1 cellular context compared by ENCODE assay signal in the genomic region with DNA sequence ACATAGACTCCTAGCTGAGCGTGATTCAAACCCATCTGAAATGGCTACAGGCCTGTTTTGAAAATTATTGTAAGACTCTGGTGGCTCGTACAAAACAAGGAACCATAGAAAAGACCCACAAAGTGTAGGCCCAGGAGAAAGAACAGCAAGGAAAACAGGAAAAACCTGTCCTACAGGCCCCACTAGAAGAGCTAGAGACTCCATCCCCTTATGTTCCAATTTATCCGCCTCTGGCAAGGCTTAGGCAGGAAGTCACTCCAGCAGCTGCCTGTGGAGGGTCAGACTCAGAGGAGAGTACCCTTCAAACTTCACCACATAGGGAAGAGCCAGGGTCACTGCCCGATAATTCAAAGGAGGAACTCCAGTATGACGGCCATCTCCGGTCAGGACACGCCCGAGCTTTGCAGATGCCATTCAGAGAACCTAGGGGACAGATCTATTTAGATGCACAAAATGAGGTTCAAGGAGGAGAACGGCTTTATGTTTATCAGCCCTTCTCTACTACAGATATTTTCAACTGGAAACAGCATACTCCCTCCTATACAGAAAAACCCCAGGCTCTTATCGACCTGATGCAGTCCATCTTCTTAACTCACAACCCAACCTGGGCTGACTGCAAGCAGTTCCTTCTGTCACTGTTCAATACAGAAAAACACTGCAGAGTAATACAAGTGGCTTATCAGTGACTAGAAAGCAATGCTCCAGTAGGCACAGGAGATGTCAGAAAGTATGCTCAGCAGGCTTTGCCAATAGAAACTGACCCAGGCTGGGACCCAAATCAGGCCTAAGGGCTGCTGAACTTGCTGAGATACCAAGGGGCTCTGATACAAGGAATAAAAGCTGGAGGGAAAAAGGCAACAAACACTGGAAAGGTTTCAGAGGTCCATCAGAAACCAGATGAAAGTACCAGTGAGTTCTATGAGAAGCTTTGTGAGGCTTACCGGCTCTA.
TF ChIP-seq lines count a peak whose summit lies in the region.

No MANE protein-coding gene starts in this region.

TF ChIP-seq in K562, 482 proteins besides CTCF, POLR2A, EP300 and RAD21 (continued from another document):
- TF ChIP-seq, protein P1, sequence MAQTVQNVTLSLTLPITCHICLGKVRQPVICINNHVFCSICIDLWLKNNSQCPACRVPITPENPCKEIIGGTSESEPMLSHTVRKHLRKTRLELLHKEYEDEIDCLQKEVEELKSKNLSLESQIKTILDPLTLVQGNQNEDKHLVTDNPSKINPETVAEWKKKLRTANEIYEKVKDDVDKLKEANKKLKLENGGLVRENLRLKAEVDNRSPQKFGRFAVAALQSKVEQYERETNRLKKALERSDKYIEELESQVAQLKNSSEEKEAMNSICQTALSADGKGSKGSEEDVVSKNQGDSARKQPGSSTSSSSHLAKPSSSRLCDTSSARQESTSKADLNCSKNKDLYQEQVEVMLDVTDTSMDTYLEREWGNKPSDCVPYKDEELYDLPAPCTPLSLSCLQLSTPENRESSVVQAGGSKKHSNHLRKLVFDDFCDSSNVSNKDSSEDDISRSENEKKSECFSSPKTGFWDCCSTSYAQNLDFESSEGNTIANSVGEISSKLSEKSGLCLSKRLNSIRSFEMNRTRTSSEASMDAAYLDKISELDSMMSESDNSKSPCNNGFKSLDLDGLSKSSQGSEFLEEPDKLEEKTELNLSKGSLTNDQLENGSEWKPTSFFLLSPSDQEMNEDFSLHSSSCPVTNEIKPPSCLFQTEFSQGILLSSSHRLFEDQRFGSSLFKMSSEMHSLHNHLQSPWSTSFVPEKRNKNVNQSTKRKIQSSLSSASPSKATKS (CRISPR knock-in tag; IDR thresholded peaks at IDR 0.05): no peak
- TF ChIP-seq THRAP3 (IDR thresholded peaks at IDR 0.05; ENCODE audit: borderline replicate concordance) (no peak), NCOR1 (IDR thresholded peaks at IDR 0.05) (peak; percentile 92), SETDB1 (IDR thresholded peaks at IDR 0.05; ENCODE audit: low read length) (no peak), ZNF24 (IDR thresholded peaks at IDR 0.05) (no peak), KDM2B (CRISPR knock-in tag; IDR thresholded peaks at IDR 0.05) (no peak), BCL6 (CRISPR knock-in tag; IDR thresholded peaks at IDR 0.05) (no peak), HDAC8 (tag; IDR thresholded peaks at IDR 0.05) (no peak), NFRKB (IDR thresholded peaks at IDR 0.05; ENCODE audit: low read depth) (peak; percentile 56; the same call in 1 of the 2 replicates), CREB1 (IDR thresholded peaks at IDR 0.05) (peak; percentile 35; the same call in 1 of the 2 replicates), CREB1 (CRISPR knock-in tag; IDR thresholded peaks at IDR 0.05) (no peak), TRIM24 (IDR thresholded peaks at IDR 0.05) (peak; percentile 73 to 80), HMGN3 (IDR thresholded peaks at IDR 0.05; ENCODE audit: borderline replicate concordance, extremely low read depth, insufficient read length, low read depth, low read length) (no peak), NFIC (IDR thresholded peaks at IDR 0.05) (peak; percentile 83), FOXA3 (CRISPR knock-in tag; conservative IDR thresholded peaks at IDR 0.05 in 1 of 2, IDR thresholded peaks at IDR 0.05 in 1 of 2) (no peak), ARNT (IDR thresholded peaks at IDR 0.05) (peak in 1 of 2 experiments; percentile 72; a peak in 2 of 4 replicates), BHLHE40 (IDR thresholded peaks at IDR 0.05; ENCODE audit: low read length) (peak; percentile 31; the same call in 1 of the 2 replicates), NR2C2 (CRISPR knock-in tag; IDR thresholded peaks at IDR 0.05) (no peak), NR2C2 (tag; IDR thresholded peaks at IDR 0.05) (no peak), CBFA2T3 (IDR thresholded peaks at IDR 0.05) (peak; percentile 96), PHF21A (IDR thresholded peaks at IDR 0.05; ENCODE audit: borderline replicate concordance, low read depth) (no peak), RUNX1 (IDR thresholded peaks at IDR 0.05; ENCODE audit: low read depth) (peak; percentile 76; the same call in 1 of the 2 replicates), NRF1 (conservative IDR thresholded peaks at IDR 0.05 in 1 of 2, IDR thresholded peaks at IDR 0.05 in 1 of 2) (no peak; a peak in 1 of 4 replicates), ZNF668 (CRISPR knock-in tag; IDR thresholded peaks at IDR 0.05) (no peak), U2AF1 (optimal IDR thresholded peaks at IDR 0.05; ENCODE audit: low read depth, low read length) (no peak), HNRNPLL (IDR thresholded peaks at IDR 0.05; ENCODE audit: low read depth, low read length, poor library complexity, severe bottlenecking) (no peak), KAT2B (IDR thresholded peaks at IDR 0.05; ENCODE audit: low read depth, low read length) (no peak), CEBPB (tag; IDR thresholded peaks at IDR 0.05) (no peak)
- TF ChIP-seq, protein P2, sequence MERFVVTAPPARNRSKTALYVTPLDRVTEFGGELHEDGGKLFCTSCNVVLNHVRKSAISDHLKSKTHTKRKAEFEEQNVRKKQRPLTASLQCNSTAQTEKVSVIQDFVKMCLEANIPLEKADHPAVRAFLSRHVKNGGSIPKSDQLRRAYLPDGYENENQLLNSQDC (CRISPR knock-in tag; IDR thresholded peaks at IDR 0.05): no peak
- TF ChIP-seq, protein P3, sequence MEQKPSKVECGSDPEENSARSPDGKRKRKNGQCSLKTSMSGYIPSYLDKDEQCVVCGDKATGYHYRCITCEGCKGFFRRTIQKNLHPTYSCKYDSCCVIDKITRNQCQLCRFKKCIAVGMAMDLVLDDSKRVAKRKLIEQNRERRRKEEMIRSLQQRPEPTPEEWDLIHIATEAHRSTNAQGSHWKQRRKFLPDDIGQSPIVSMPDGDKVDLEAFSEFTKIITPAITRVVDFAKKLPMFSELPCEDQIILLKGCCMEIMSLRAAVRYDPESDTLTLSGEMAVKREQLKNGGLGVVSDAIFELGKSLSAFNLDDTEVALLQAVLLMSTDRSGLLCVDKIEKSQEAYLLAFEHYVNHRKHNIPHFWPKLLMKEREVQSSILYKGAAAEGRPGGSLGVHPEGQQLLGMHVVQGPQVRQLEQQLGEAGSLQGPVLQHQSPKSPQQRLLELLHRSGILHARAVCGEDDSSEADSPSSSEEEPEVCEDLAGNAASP (IDR thresholded peaks at IDR 0.05): no peak
- TF ChIP-seq, protein P4, sequence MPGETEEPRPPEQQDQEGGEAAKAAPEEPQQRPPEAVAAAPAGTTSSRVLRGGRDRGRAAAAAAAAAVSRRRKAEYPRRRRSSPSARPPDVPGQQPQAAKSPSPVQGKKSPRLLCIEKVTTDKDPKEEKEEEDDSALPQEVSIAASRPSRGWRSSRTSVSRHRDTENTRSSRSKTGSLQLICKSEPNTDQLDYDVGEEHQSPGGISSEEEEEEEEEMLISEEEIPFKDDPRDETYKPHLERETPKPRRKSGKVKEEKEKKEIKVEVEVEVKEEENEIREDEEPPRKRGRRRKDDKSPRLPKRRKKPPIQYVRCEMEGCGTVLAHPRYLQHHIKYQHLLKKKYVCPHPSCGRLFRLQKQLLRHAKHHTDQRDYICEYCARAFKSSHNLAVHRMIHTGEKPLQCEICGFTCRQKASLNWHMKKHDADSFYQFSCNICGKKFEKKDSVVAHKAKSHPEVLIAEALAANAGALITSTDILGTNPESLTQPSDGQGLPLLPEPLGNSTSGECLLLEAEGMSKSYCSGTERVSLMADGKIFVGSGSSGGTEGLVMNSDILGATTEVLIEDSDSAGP (CRISPR knock-in tag; IDR thresholded peaks at IDR 0.05): no peak
- TF ChIP-seq, protein P5, sequence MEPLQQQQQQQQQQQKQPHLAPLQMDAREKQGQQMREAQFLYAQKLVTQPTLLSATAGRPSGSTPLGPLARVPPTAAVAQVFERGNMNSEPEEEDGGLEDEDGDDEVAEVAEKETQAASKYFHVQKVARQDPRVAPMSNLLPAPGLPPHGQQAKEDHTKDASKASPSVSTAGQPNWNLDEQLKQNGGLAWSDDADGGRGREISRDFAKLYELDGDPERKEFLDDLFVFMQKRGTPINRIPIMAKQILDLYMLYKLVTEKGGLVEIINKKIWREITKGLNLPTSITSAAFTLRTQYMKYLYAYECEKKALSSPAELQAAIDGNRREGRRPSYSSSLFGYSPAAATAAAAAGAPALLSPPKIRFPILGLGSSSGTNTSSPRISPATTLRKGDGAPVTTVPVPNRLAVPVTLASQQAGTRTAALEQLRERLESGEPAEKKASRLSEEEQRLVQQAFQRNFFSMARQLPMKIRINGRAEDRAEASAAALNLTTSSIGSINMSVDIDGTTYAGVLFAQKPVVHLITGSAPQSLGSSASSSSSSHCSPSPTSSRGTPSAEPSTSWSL (CRISPR knock-in tag; IDR thresholded peaks at IDR 0.05; ENCODE audit: borderline replicate concordance): no peak
- TF ChIP-seq, protein P6, sequence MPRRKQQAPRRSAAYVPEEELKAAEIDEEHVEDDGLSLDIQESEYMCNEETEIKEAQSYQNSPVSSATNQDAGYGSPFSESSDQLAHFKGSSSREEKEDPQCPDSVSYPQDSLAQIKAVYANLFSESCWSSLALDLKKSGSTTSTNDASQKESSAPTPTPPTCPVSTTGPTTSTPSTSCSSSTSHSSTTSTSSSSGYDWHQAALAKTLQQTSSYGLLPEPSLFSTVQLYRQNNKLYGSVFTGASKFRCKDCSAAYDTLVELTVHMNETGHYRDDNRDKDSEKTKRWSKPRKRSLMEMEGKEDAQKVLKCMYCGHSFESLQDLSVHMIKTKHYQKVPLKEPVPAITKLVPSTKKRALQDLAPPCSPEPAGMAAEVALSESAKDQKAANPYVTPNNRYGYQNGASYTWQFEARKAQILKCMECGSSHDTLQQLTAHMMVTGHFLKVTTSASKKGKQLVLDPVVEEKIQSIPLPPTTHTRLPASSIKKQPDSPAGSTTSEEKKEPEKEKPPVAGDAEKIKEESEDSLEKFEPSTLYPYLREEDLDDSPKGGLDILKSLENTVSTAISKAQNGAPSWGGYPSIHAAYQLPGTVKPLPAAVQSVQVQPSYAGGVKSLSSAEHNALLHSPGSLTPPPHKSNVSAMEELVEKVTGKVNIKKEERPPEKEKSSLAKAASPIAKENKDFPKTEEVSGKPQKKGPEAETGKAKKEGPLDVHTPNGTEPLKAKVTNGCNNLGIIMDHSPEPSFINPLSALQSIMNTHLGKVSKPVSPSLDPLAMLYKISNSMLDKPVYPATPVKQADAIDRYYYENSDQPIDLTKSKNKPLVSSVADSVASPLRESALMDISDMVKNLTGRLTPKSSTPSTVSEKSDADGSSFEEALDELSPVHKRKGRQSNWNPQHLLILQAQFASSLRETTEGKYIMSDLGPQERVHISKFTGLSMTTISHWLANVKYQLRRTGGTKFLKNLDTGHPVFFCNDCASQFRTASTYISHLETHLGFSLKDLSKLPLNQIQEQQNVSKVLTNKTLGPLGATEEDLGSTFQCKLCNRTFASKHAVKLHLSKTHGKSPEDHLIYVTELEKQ (CRISPR knock-in tag; IDR thresholded peaks at IDR 0.05): no peak
- TF ChIP-seq, protein P7, sequence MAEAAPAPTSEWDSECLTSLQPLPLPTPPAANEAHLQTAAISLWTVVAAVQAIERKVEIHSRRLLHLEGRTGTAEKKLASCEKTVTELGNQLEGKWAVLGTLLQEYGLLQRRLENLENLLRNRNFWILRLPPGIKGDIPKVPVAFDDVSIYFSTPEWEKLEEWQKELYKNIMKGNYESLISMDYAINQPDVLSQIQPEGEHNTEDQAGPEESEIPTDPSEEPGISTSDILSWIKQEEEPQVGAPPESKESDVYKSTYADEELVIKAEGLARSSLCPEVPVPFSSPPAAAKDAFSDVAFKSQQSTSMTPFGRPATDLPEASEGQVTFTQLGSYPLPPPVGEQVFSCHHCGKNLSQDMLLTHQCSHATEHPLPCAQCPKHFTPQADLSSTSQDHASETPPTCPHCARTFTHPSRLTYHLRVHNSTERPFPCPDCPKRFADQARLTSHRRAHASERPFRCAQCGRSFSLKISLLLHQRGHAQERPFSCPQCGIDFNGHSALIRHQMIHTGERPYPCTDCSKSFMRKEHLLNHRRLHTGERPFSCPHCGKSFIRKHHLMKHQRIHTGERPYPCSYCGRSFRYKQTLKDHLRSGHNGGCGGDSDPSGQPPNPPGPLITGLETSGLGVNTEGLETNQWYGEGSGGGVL (CRISPR knock-in tag; IDR thresholded peaks at IDR 0.05): no peak
- TF ChIP-seq, protein P8, sequence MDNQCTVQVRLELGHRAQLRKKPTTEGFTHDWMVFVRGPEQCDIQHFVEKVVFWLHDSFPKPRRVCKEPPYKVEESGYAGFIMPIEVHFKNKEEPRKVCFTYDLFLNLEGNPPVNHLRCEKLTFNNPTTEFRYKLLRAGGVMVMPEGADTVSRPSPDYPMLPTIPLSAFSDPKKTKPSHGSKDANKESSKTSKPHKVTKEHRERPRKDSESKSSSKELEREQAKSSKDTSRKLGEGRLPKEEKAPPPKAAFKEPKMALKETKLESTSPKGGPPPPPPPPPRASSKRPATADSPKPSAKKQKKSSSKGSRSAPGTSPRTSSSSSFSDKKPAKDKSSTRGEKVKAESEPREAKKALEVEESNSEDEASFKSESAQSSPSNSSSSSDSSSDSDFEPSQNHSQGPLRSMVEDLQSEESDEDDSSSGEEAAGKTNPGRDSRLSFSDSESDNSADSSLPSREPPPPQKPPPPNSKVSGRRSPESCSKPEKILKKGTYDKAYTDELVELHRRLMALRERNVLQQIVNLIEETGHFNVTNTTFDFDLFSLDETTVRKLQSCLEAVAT (IDR thresholded peaks at IDR 0.05): no peak
- TF ChIP-seq, protein P9, sequence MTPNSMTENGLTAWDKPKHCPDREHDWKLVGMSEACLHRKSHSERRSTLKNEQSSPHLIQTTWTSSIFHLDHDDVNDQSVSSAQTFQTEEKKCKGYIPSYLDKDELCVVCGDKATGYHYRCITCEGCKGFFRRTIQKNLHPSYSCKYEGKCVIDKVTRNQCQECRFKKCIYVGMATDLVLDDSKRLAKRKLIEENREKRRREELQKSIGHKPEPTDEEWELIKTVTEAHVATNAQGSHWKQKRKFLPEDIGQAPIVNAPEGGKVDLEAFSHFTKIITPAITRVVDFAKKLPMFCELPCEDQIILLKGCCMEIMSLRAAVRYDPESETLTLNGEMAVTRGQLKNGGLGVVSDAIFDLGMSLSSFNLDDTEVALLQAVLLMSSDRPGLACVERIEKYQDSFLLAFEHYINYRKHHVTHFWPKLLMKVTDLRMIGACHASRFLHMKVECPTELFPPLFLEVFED (CRISPR knock-in tag; conservative IDR thresholded peaks at IDR 0.05): no peak
